ENCODE assay signal across 9 cellular contexts in genomic region chr11:32052218-32052617, GRCh38. TPM values are rescaled to one million over a fixed set of nuclear protein-coding genes. Genes with fewer than 3 reads are reported as not detected.
DNase-seq lines count a peak whose midpoint lies in the region; ATAC-seq and TF ChIP-seq lines count a peak whose summit lies in the region.
"Had no signal": no experiment of that assay in that cellular context is flagged by ENCODE, and none has a peak within 500 bp of the region (broad histone marks: within the 10 kb centered on the region; RNA-seq: fewer than 3 reads in every experiment).

No MANE protein-coding gene starts in this region.

- RAD21 ChIA-PET in HCT116 (lab: Charles Lee; ENCODE audit: low non-redundant PET in 1 of 2, low total read pairs in 2 of 2, uncharacterized antibody in 2 of 2, unreplicated experiment in 2 of 2): interaction anchor here (0.6 to 1.0 kb wide), 4 partner anchors 102 to 655 kb away, joined by 3 to 4 read pairs (median 3); no protein-coding TSS in a partner anchor

- no peaks in the 10 kb centered on the region for H3K9me3 Mint-ChIP-seq in natural killer cell treated with Interleukin-12 subunit alpha and Interleukin-12 subunit beta and Interleukin-15 and Interleukin-18, amount 100 ng/mL, for 72 hours
- no peaks in the 10 kb centered on the region for H3K9me3 Mint-ChIP-seq in stimulated activated naive CD8-positive, alpha-beta T cell treated with anti-CD3 and anti-CD28 coated beads, Interleukin-15, amount 100 ng/mL, for 72 hours
- H3K9me3 Mint-ChIP-seq: activated naive CD4-positive, alpha-beta T cell treated with anti-CD3 and anti-CD28 coated beads, Interleukin-2, amount 50 U/mL, for 24 hours had no signal

- no peak overlapping the region for H3K4me3 ChIP-seq in HCT116 (replicated peaks in 1 of 2; ENCODE audit: low read depth in 1 of 2, low read length in 2 of 2)

- no peaks in the 10 kb centered on the region for H3K9me2 ChIP-seq in HCT116 (ENCODE audit: insufficient read depth)

- no peaks in the 10 kb centered on the region for H3K79me2 ChIP-seq in HCT116 (ENCODE audit: insufficient read depth, low read length)

- H3K4me1 ChIP-seq in HCT116 (ENCODE audit: control insufficient read depth in 1 of 2, insufficient read depth in 2 of 2, low read length in 2 of 2): peaks cover 0 to 5% of the 10 kb centered on the region in 2 experiments; a peak in 1 of 4 replicates

- ATAC-seq in HCT116 (peak; percentile 90), GM18517 (IDR thresholded peaks at IDR 0.05; ENCODE audit: unreplicated experiment) (no peak)
- ATAC-seq in natural killer cell treated with Interleukin-12 subunit alpha and Interleukin-12 subunit beta and Interleukin-15 and Interleukin-18, amount 100 ng/mL, for 72 hours: no peak
- ATAC-seq in stimulated activated naive CD8-positive, alpha-beta T cell treated with anti-CD3 and anti-CD28 coated beads, Interleukin-15, amount 100 ng/mL, for 72 hours: no peak

- H3K4me3 Mint-ChIP-seq in natural killer cell treated with Interleukin-12 subunit alpha and Interleukin-12 subunit beta and Interleukin-15 and Interleukin-18, amount 100 ng/mL, for 72 hours: no peak overlapping the region
- no peak overlapping the region for H3K4me3 Mint-ChIP-seq in stimulated activated naive CD8-positive, alpha-beta T cell treated with anti-CD3 and anti-CD28 coated beads, Interleukin-15, amount 100 ng/mL, for 72 hours
- H3K4me3 Mint-ChIP-seq: activated naive CD4-positive, alpha-beta T cell treated with anti-CD3 and anti-CD28 coated beads, Interleukin-2, amount 50 U/mL, for 24 hours had no signal

- TF ChIP-seq RAD21 in HCT116 (IDR thresholded peaks at IDR 0.05; ENCODE audit: low read depth): peak; percentile 86

- no peaks in the 10 kb centered on the region for H3K9me3 ChIP-seq in HCT116 (ENCODE audit: control insufficient read depth in 1 of 2, insufficient read depth in 1 of 2, low read depth in 1 of 2, low read length in 2 of 2)

- no peaks in the 10 kb centered on the region for H3K36me3 ChIP-seq in HCT116 (ENCODE audit: control insufficient read depth in 1 of 2, insufficient read depth in 2 of 2, low read length in 2 of 2)

- H3K4me1 Mint-ChIP-seq in natural killer cell treated with Interleukin-12 subunit alpha and Interleukin-12 subunit beta and Interleukin-15 and Interleukin-18, amount 100 ng/mL, for 72 hours (ENCODE audit: low read depth in 2 of 2): peaks cover 0 to 2% of the 10 kb centered on the region in 2 donors
- no peaks in the 10 kb centered on the region for H3K4me1 Mint-ChIP-seq in stimulated activated naive CD8-positive, alpha-beta T cell treated with anti-CD3 and anti-CD28 coated beads, Interleukin-15, amount 100 ng/mL, for 72 hours
- H3K4me1 Mint-ChIP-seq: activated naive CD4-positive, alpha-beta T cell treated with anti-CD3 and anti-CD28 coated beads, Interleukin-2, amount 50 U/mL, for 24 hours had no signal

- intact Hi-C loops in HCT116 (cut with micrococcal nuclease): loop anchor here (1.0 to 2.0 kb wide), 3 partner anchors 102 to 245 kb away; no protein-coding TSS in a partner anchor

- DNase-seq in DMS 273 treated with DMSO at 0.1 percent for 48 hours (lab: John Stamatoyannopoulos, UW) (peak; percentile 6), HCT116 (ENCODE audit: low read depth, low spot score) (peak; percentile 49), NCI-H82 treated with DMSO at 0.1 percent for 48 hours (lab: John Stamatoyannopoulos, UW; ENCODE audit: unreplicated experiment) (peak; percentile 22), activated T-cell treated with anti-CD3 and anti-CD28 coated beads for 24 hours (ENCODE audit: low read depth) (peak; percentile 35), erythroblast (lab: John Stamatoyannopoulos, UW) (peak; percentile 41 to 68)
- DNase-seq in natural killer cell treated with Interleukin-12 subunit alpha and Interleukin-12 subunit beta and Interleukin-15 and Interleukin-18, amount 100 ng/mL, for 72 hours (ENCODE audit: low spot score): peak; percentile 71
- peak; percentile 36 to 45 for DNase-seq in stimulated activated naive CD8-positive, alpha-beta T cell treated with anti-CD3 and anti-CD28 coated beads, Interleukin-15, amount 100 ng/mL, for 72 hours

- H3K27ac ChIP-seq in HCT116 (ENCODE audit: low read depth, low read length): no peak overlapping the region

- BruUV-seq in HCT116 (replicated peaks; lab: Mats Ljungman, UMichigan): no TSS peak

- no peak for TF ChIP-seq POLR2A in HCT116 (IDR thresholded peaks at IDR 0.05; ENCODE audit: borderline replicate concordance, extremely low read depth, insufficient read depth, insufficient read length)
- TF ChIP-seq POLR2A in erythroblast (IDR thresholded peaks at IDR 0.05; ENCODE audit: low read length): no peak

- no peak overlapping the region for H2AFZ ChIP-seq in HCT116 (ENCODE audit: low read depth, low read length, poor library complexity, severe bottlenecking)

- no peaks in the 10 kb centered on the region; the same call in 1 of the 2 replicates for H3K27me3 ChIP-seq in HCT116 (ENCODE audit: insufficient read depth, low read length)

- peaks cover 25 to 37% of the 10 kb centered on the region in 2 donors for H3K27me3 Mint-ChIP-seq in natural killer cell treated with Interleukin-12 subunit alpha and Interleukin-12 subunit beta and Interleukin-15 and Interleukin-18, amount 100 ng/mL, for 72 hours
- H3K27me3 Mint-ChIP-seq in stimulated activated naive CD8-positive, alpha-beta T cell treated with anti-CD3 and anti-CD28 coated beads, Interleukin-15, amount 100 ng/mL, for 72 hours: peaks cover 47% of the 10 kb centered on the region

- peak overlapping the region; percentile 34 for H3K4me2 ChIP-seq in HCT116 (ENCODE audit: low read length)

- CTCF ChIA-PET in HCT116 (lab: Charles Lee): interaction anchor here (0.7 to 2.9 kb wide), 7 partner anchors 16 to 124 kb away, joined by 3 to 22 read pairs (median 5); no protein-coding TSS in a partner anchor

- H3K9ac ChIP-seq in HCT116 (ENCODE audit: low read length): no peak overlapping the region

- no peaks in the 10 kb centered on the region for H4K20me1 ChIP-seq in HCT116 (ENCODE audit: insufficient read depth)

- H3K27ac Mint-ChIP-seq in natural killer cell treated with Interleukin-12 subunit alpha and Interleukin-12 subunit beta and Interleukin-15 and Interleukin-18, amount 100 ng/mL, for 72 hours: no peak overlapping the region
- no peak overlapping the region for H3K27ac Mint-ChIP-seq in stimulated activated naive CD8-positive, alpha-beta T cell treated with anti-CD3 and anti-CD28 coated beads, Interleukin-15, amount 100 ng/mL, for 72 hours
- H3K27ac Mint-ChIP-seq: activated naive CD4-positive, alpha-beta T cell treated with anti-CD3 and anti-CD28 coated beads, Interleukin-2, amount 50 U/mL, for 24 hours had no signal

- POLR2A ChIA-PET in HCT116 (lab: Charles Lee): interaction anchor here (1.0 kb wide), 1 partner anchor 39 kb away, joined by 6 read pairs; the partner anchor contains the start of gene RCN1

- no peaks in the 10 kb centered on the region for H3K36me3 Mint-ChIP-seq in natural killer cell treated with Interleukin-12 subunit alpha and Interleukin-12 subunit beta and Interleukin-15 and Interleukin-18, amount 100 ng/mL, for 72 hours
- H3K36me3 Mint-ChIP-seq: activated naive CD4-positive, alpha-beta T cell treated with anti-CD3 and anti-CD28 coated beads, Interleukin-2, amount 50 U/mL, for 24 hours had no signal

- peak; percentile 60 to 94 (median 79) for TF ChIP-seq CTCF in HCT116 (IDR thresholded peaks at IDR 0.05 in 2 of 3, conservative IDR thresholded peaks at IDR 0.05 in 1 of 3; ENCODE audit: borderline replicate concordance in 1 of 3, insufficient read depth in 1 of 3, low read depth in 2 of 3, low read length in 2 of 3)

TF ChIP-seq in HCT116, 20 proteins besides CTCF, POLR2A, EP300 and RAD21:
- TF ChIP-seq YY1 (IDR thresholded peaks at IDR 0.05; ENCODE audit: extremely low read depth, insufficient replicate concordance, low read depth, low read length): peak; percentile 28
- no peak for TF ChIP-seq ATF3 (IDR thresholded peaks at IDR 0.05)
- no peak for TF ChIP-seq CEBPB (IDR thresholded peaks at IDR 0.05; ENCODE audit: low read depth)

RNA-seq across cellular contexts. Expression of gene RCN1, which starts 38.7 kb away (rescaled TPM):
- 99.8 TPM for total RNA-seq in HCT116 (2021; ENCODE audit: unreplicated experiment)
- polyA plus RNA-seq in HCT116 (2012): 101 and 108 TPM in 2 replicates
- total RNA-seq in natural killer cell treated with Interleukin-12 subunit alpha and Interleukin-12 subunit beta and Interleukin-15 and Interleukin-18, amount 100 ng/mL, for 72 hours: 10 to 100 TPM; 22.8 to 25.7 TPM

Comparison
In these comparisons a context has a peak if more than half of its experiments do, and no peak if none do; other contexts are left out.
1. DNase-seq: peak in every context shown above with its lines; median percentile 71 in natural killer cell treated with Interleukin-12 subunit alpha and Interleukin-12 subunit beta and Interleukin-15 and Interleukin-18, amount 100 ng/mL, for 72 hours; 54 in erythroblast; 49 in HCT116; 40 in stimulated activated naive CD8-positive, alpha-beta T cell treated with anti-CD3 and anti-CD28 coated beads, Interleukin-15, amount 100 ng/mL, for 72 hours; 35 in activated T-cell treated with anti-CD3 and anti-CD28 coated beads for 24 hours; 22 in NCI-H82 treated with DMSO at 0.1 percent for 48 hours; 6 in DMS 273 treated with DMSO at 0.1 percent for 48 hours.